In the genomic region with DNA sequence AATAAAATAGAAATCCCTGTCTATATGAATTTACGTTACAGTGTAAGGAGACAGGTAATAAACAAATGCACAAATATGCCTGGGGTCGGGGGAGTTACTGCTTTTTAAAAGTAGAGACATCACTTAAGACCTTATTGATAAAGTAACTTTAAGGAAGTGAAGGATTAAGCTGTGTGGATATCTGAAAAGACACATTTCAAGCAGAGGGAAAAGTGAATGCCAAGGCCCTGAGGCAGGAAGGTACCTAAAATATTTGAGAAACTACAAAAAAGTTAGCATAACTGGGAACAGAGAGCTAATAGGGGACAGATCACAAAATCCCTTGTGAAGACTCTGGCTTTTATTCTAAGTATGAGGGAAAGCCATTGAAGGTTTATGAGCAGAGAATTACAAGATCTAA, we compare ENCODE assay signal across 28 cellular contexts.
"Had no signal": no experiment of that assay in that cellular context is flagged by ENCODE, and none has a peak within 500 bp of the region (broad histone marks: within the 10 kb centered on the region; RNA-seq: fewer than 3 reads in every experiment).

No MANE protein-coding gene starts in this region.

- H3K36me3 ChIP-seq: prostate gland, uterus had no signal

- H3K4me1 ChIP-seq: lower lobe of right lung, neural progenitor cell, parathyroid adenoma, prostate gland, right atrium auricular region, suprapubic skin, transverse colon, upper lobe of right lung, uterus had no signal

- H3K9me3 Mint-ChIP-seq: effector memory CD8-positive, alpha-beta T cell; natural killer cell; neural progenitor cell; stimulated activated naive CD8-positive, alpha-beta T cell treated with anti-CD3 and anti-CD28 coated beads, Interleukin-15, amount 100 ng/mL, for 72 hours had no signal

- H3K4me3 ChIP-seq: esophagus squamous epithelium, lower lobe of right lung, neural progenitor cell, prostate gland, right atrium auricular region, smooth muscle cell, suprapubic skin, transverse colon, upper lobe of right lung, uterus had no signal

- H3K9ac ChIP-seq: neural progenitor cell, parathyroid adenoma had no signal

- H3K27me3 Mint-ChIP-seq: effector memory CD8-positive, alpha-beta T cell; stimulated activated naive CD8-positive, alpha-beta T cell treated with anti-CD3 and anti-CD28 coated beads, Interleukin-15, amount 100 ng/mL, for 72 hours had no signal

- ATAC-seq: effector memory CD8-positive, alpha-beta T cell; left ventricle myocardium superior; lower lobe of right lung; natural killer cell; sciatic nerve; upper lobe of right lung had no signal

- H3K27ac ChIP-seq: esophagus squamous epithelium, lower lobe of right lung, neural progenitor cell, parathyroid adenoma, prostate gland, right atrium auricular region, suprapubic skin, transverse colon, upper lobe of right lung, uterus had no signal

- FAIRE-seq: endometrium, keratinocyte had no signal

- H3K4me1 Mint-ChIP-seq: neural progenitor cell had no signal

- H3K4me2 ChIP-seq: neural progenitor cell, smooth muscle cell had no signal

- DNase-seq: cortex of kidney; effector memory CD8-positive, alpha-beta T cell; erythroblast; esophagus squamous epithelium; foreskin melanocyte; glutamatergic neuron; hypothalamus; left ventricle myocardium superior; lower lobe of right lung; natural killer cell; stimulated activated CD4-positive, alpha-beta T cell treated with anti-CD3 and anti-CD28 coated beads, Interleukin-12 subunit alpha, Interleukin-12 subunit beta, amount 100 ng/mL, for 4 hours; stimulated activated CD4-positive, alpha-beta T cell treated with anti-CD3 and anti-CD28 coated beads, Interleukin-1b, Interleukin-23, amount 100 ng/mL, for 48 hours; stimulated activated CD4-positive, alpha-beta T cell treated with anti-CD3 and anti-CD28 coated beads, Interleukin-4, amount 100 ng/mL, for 1 hour; stimulated activated CD8-positive, alpha-beta memory T cell treated with anti-CD3 and anti-CD28 coated beads, Interleukin-4, amount 100 ng/mL, for 48 hours; stimulated activated naive CD4-positive, alpha-beta T cell; stimulated activated naive CD8-positive, alpha-beta T cell treated with anti-CD3 and anti-CD28 coated beads, Interleukin-15, amount 100 ng/mL, for 72 hours; transverse colon; upper lobe of right lung; uterus had no signal

- H2AFZ ChIP-seq: neural progenitor cell, parathyroid adenoma had no signal

- H3K27me3 ChIP-seq: esophagus squamous epithelium, neural progenitor cell, right atrium auricular region, suprapubic skin, transverse colon, upper lobe of right lung, uterus had no signal

- H3K9me3 ChIP-seq: esophagus squamous epithelium, lower lobe of right lung, prostate gland, right atrium auricular region, suprapubic skin, transverse colon, upper lobe of right lung, uterus had no signal

- H3K79me2 ChIP-seq: parathyroid adenoma had no signal

- H3K27ac Mint-ChIP-seq: effector memory CD8-positive, alpha-beta T cell; natural killer cell; neural progenitor cell; stimulated activated naive CD8-positive, alpha-beta T cell treated with anti-CD3 and anti-CD28 coated beads, Interleukin-15, amount 100 ng/mL, for 72 hours had no signal

- H3K4me3 Mint-ChIP-seq: effector memory CD8-positive, alpha-beta T cell; natural killer cell; neural progenitor cell; stimulated activated naive CD8-positive, alpha-beta T cell treated with anti-CD3 and anti-CD28 coated beads, Interleukin-15, amount 100 ng/mL, for 72 hours had no signal
